ENCODE assay signal across 30 cellular contexts in genomic region chr3:72181231-72181630, GRCh38.
"Had no signal": no experiment of that assay in that cellular context is flagged by ENCODE, and none has a peak within 500 bp of the region (broad histone marks: within the 10 kb centered on the region; RNA-seq: fewer than 3 reads in every experiment).

No MANE protein-coding gene starts in this region.

- H3K36me3 Mint-ChIP-seq: immature natural killer cell had no signal

- ATAC-seq: left colon; left lung; lower lobe of right lung; naive thymus-derived CD8-positive, alpha-beta T cell; pancreas; right cardiac atrium; sciatic nerve; stimulated activated naive B cell treated with anti-CD40 and anti-IgM and Interleukin-4, amounts not matched to agents 10 μg/mL and 1 μg/mL and 100 μg/mL, for 72 hours; stimulated activated naive CD8-positive, alpha-beta T cell treated with anti-CD3 and anti-CD28 coated beads, Interleukin-15, Interleukin-2, amounts not matched to agents 100 U/mL and 50 U/mL, for 24 hours had no signal

- H3K4me1 ChIP-seq: pancreas had no signal

- H3K4me3 Mint-ChIP-seq: immature natural killer cell; naive thymus-derived CD8-positive, alpha-beta T cell; nephron; neural crest cell; stimulated activated naive B cell treated with anti-CD40 and anti-IgM and Interleukin-4, amounts not matched to agents 10 μg/mL and 1 μg/mL and 100 μg/mL, for 72 hours had no signal

- H3K9me3 Mint-ChIP-seq: immature natural killer cell; nephron; neural crest cell; stimulated activated naive B cell treated with anti-CD40 and anti-IgM and Interleukin-4, amounts not matched to agents 10 μg/mL and 1 μg/mL and 100 μg/mL, for 72 hours had no signal

- H3K36me3 ChIP-seq: left lung, lower lobe of right lung, pancreas, prostate gland, stomach, thyroid gland, transverse colon, upper lobe of left lung, vagina had no signal

- H3K9me3 ChIP-seq: left lung, lower lobe of right lung, pancreas, prostate gland, stomach, testis, thyroid gland, transverse colon, upper lobe of left lung, vagina had no signal

- H3K4me3 ChIP-seq: left lung, lower lobe of right lung, pancreas, prostate gland, skin epidermis, stomach, testis, thyroid gland, transverse colon, upper lobe of left lung, vagina had no signal

- H3K27me3 ChIP-seq: pancreas, testis, transverse colon, upper lobe of left lung, vagina had no signal

- DNase-seq: immature natural killer cell; kidney; left colon; left lung; lower lobe of right lung; mammary epithelial cell; mesenchymal stem cell; naive thymus-derived CD8-positive, alpha-beta T cell; nucleus accumbens; pancreas; posterior cingulate gyrus; retina; right cardiac atrium; stimulated activated CD4-positive, alpha-beta T cell treated with anti-CD3 and anti-CD28 coated beads, Interleukin-12 subunit alpha, Interleukin-12 subunit beta, amount 100 ng/mL, for 4 hours; stimulated activated CD4-positive, alpha-beta T cell treated with anti-CD3 and anti-CD28 coated beads, Interleukin-15, amount 100 ng/mL, for 24 hours; stimulated activated CD4-positive, alpha-beta T cell treated with anti-CD3 and anti-CD28 coated beads, Interleukin-2, amount 100 ng/mL, for 24 hours; stimulated activated CD4-positive, alpha-beta T cell treated with anti-CD3 and anti-CD28 coated beads, Interleukin-4, amount 100 ng/mL, for 1 hour; stimulated activated naive B cell treated with anti-CD40 and anti-IgM and Interleukin-4, amounts not matched to agents 10 μg/mL and 1 μg/mL and 100 μg/mL, for 72 hours; stimulated activated naive CD8-positive, alpha-beta T cell treated with anti-CD3 and anti-CD28 coated beads, Interleukin-15, Interleukin-2, amounts not matched to agents 100 U/mL and 50 U/mL, for 24 hours; stomach; testis; thyroid gland; transverse colon had no signal

- H3K27ac ChIP-seq: left lung, lower lobe of right lung, pancreas, prostate gland, skin epidermis, stomach, testis, thyroid gland, transverse colon, upper lobe of left lung, vagina had no signal

- H3K27ac Mint-ChIP-seq: immature natural killer cell; naive thymus-derived CD8-positive, alpha-beta T cell; stimulated activated naive B cell treated with anti-CD40 and anti-IgM and Interleukin-4, amounts not matched to agents 10 μg/mL and 1 μg/mL and 100 μg/mL, for 72 hours had no signal
